In the genomic region with DNA sequence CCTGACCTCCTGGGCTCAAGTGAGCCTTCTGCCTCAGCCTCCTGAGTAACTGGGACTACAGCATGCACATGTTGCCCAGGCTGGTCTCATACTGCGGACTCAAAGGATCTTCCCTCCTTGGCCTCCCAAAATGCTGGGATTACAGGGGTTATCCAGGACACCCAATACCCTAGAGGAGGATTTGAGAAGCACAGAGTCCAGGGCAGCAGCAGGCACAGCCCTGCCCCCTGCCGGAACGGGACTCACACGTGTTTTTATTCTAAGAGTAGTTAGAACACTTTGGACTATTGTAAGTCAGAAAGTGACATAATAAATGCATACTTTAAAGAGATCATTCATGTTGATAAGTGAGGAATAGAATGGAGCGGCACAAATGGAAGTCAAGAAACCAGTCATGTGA, we compare ENCODE assay signal across 22 cellular contexts.
"Had no signal": no experiment of that assay in that cellular context is flagged by ENCODE, and none has a peak within 500 bp of the region (broad histone marks: within the 10 kb centered on the region; RNA-seq: fewer than 3 reads in every experiment).

No MANE protein-coding gene starts in this region.

- H3K27me3 ChIP-seq: esophagus muscularis mucosa, pancreas, thyroid gland, upper lobe of right lung had no signal

- H3K9me3 ChIP-seq: esophagus muscularis mucosa, left ventricle myocardium inferior, pancreas, thyroid gland, upper lobe of right lung had no signal

- FAIRE-seq: astrocyte, colon, frontal cortex, pancreas had no signal

- H3K4me3 ChIP-seq: esophagus muscularis mucosa, left ventricle myocardium inferior, pancreas, thyroid gland, upper lobe of right lung had no signal

- H3K36me3 ChIP-seq: esophagus muscularis mucosa, left ventricle myocardium inferior, pancreas, thyroid gland, upper lobe of right lung had no signal

- H3K36me3 Mint-ChIP-seq: activated naive CD8-positive, alpha-beta T cell treated with anti-CD3 and anti-CD28 coated beads for 36 hours; natural killer cell treated with Interleukin-12 subunit alpha and Interleukin-12 subunit beta and Interleukin-15 and Interleukin-18, amount 100 ng/mL, for 72 hours had no signal

- H3K27me3 Mint-ChIP-seq: activated naive CD8-positive, alpha-beta T cell treated with anti-CD3 and anti-CD28 coated beads for 36 hours; central memory CD8-positive, alpha-beta T cell; effector memory CD8-positive, alpha-beta T cell; natural killer cell treated with Interleukin-12 subunit alpha and Interleukin-12 subunit beta and Interleukin-15 and Interleukin-18, amount 100 ng/mL, for 72 hours; T-helper 17 cell had no signal

- H3K4me1 ChIP-seq: esophagus muscularis mucosa, pancreas, thyroid gland, upper lobe of right lung had no signal

- H3K4me3 Mint-ChIP-seq: activated naive CD8-positive, alpha-beta T cell treated with anti-CD3 and anti-CD28 coated beads for 36 hours; activated T-cell treated with anti-CD3 and anti-CD28 coated beads, Interleukin-2, amount 50 U/mL, for 4 hours; central memory CD8-positive, alpha-beta T cell; effector memory CD8-positive, alpha-beta T cell; natural killer cell treated with Interleukin-12 subunit alpha and Interleukin-12 subunit beta and Interleukin-15 and Interleukin-18, amount 100 ng/mL, for 72 hours; T-helper 17 cell had no signal

- DNase-seq: activated CD8-positive, alpha-beta memory T cell treated with anti-CD3 and anti-CD28 coated beads, Interleukin-2, amount 50 U/mL, for 48 hours; activated naive CD4-positive, alpha-beta T cell treated with Interleukin-2 at 50 U/mL for 16 hours; activated naive CD8-positive, alpha-beta T cell treated with anti-CD3 and anti-CD28 coated beads for 36 hours; activated T-cell treated with anti-CD3 and anti-CD28 coated beads, Interleukin-2, amount 50 U/mL, for 4 hours; effector memory CD8-positive, alpha-beta T cell; glutamatergic neuron; hippocampal formation; left ventricle myocardium inferior; mammary epithelial cell; pancreas; right cardiac atrium; stimulated activated CD4-positive, alpha-beta T cell treated with anti-CD3 and anti-CD28 coated beads, Interleukin-4, amount 100 ng/mL, for 24 hours; stimulated activated naive CD8-positive, alpha-beta T cell treated with anti-CD3 and anti-CD28 coated beads, Interleukin-15, Interleukin-2, amounts not matched to agents 100 U/mL and 50 U/mL, for 24 hours; T-helper 17 cell; thyroid gland; upper lobe of right lung had no signal

- ATAC-seq: activated T-cell treated with anti-CD3 and anti-CD28 coated beads, Interleukin-2, amount 50 U/mL, for 4 hours; effector memory CD8-positive, alpha-beta T cell; natural killer cell treated with Interleukin-12 subunit alpha and Interleukin-12 subunit beta and Interleukin-15 and Interleukin-18, amount 100 ng/mL, for 72 hours; pancreas; right cardiac atrium; stimulated activated naive CD8-positive, alpha-beta T cell treated with anti-CD3 and anti-CD28 coated beads, Interleukin-15, Interleukin-2, amounts not matched to agents 100 U/mL and 50 U/mL, for 24 hours; T-helper 17 cell; upper lobe of right lung had no signal

- H3K27ac Mint-ChIP-seq: activated naive CD8-positive, alpha-beta T cell treated with anti-CD3 and anti-CD28 coated beads for 36 hours; effector memory CD8-positive, alpha-beta T cell; natural killer cell treated with Interleukin-12 subunit alpha and Interleukin-12 subunit beta and Interleukin-15 and Interleukin-18, amount 100 ng/mL, for 72 hours; T-helper 17 cell had no signal

- H3K27ac ChIP-seq: esophagus muscularis mucosa, left ventricle myocardium inferior, pancreas, thyroid gland, upper lobe of right lung had no signal

- H3K4me1 Mint-ChIP-seq: activated naive CD8-positive, alpha-beta T cell treated with anti-CD3 and anti-CD28 coated beads for 36 hours; central memory CD8-positive, alpha-beta T cell; T-helper 17 cell had no signal
